1 cellular context compared by ENCODE assay signal in genomic region chr3:4985330-4986174, GRCh38.
TF ChIP-seq lines count a peak whose summit lies in the region.

No MANE protein-coding gene starts in this region.

TF ChIP-seq in HepG2, 621 proteins besides CTCF, POLR2A, EP300 and RAD21 (continued from another document):
- no peak for TF ChIP-seq JUNB (CRISPR knock-in tag; IDR thresholded peaks at IDR 0.05; ENCODE audit: borderline replicate concordance)
TF ChIP-seq in HepG2: peak in this region for 97.
